Comparison of ENCODE assay signal across 1 cellular context in genomic region chr5:174145821-174146220, GRCh38.
TF ChIP-seq lines count a peak whose summit lies in the region.

No MANE protein-coding gene starts in this region.

TF ChIP-seq in GM23338, 12 proteins besides CTCF, POLR2A, EP300 and RAD21 (continued from another document):
- TF ChIP-seq, protein P1, sequence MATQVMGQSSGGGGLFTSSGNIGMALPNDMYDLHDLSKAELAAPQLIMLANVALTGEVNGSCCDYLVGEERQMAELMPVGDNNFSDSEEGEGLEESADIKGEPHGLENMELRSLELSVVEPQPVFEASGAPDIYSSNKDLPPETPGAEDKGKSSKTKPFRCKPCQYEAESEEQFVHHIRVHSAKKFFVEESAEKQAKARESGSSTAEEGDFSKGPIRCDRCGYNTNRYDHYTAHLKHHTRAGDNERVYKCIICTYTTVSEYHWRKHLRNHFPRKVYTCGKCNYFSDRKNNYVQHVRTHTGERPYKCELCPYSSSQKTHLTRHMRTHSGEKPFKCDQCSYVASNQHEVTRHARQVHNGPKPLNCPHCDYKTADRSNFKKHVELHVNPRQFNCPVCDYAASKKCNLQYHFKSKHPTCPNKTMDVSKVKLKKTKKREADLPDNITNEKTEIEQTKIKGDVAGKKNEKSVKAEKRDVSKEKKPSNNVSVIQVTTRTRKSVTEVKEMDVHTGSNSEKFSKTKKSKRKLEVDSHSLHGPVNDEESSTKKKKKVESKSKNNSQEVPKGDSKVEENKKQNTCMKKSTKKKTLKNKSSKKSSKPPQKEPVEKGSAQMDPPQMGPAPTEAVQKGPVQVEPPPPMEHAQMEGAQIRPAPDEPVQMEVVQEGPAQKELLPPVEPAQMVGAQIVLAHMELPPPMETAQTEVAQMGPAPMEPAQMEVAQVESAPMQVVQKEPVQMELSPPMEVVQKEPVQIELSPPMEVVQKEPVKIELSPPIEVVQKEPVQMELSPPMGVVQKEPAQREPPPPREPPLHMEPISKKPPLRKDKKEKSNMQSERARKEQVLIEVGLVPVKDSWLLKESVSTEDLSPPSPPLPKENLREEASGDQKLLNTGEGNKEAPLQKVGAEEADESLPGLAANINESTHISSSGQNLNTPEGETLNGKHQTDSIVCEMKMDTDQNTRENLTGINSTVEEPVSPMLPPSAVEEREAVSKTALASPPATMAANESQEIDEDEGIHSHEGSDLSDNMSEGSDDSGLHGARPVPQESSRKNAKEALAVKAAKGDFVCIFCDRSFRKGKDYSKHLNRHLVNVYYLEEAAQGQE (IDR thresholded peaks at IDR 0.05; ENCODE audit: unreplicated experiment): no peak
- TF ChIP-seq EZH2 (IDR thresholded peaks at IDR 0.05; ENCODE audit: low read depth, unreplicated experiment) (no peak), NANOG (IDR thresholded peaks at IDR 0.05; ENCODE audit: borderline replicate concordance) (no peak), STAT1 (IDR thresholded peaks at IDR 0.05; ENCODE audit: unreplicated experiment) (no peak), POLR2AphosphoS5 (IDR thresholded peaks at IDR 0.05; ENCODE audit: low read depth) (no peak), ETS1 (IDR thresholded peaks at IDR 0.05) (no peak)
